ENCODE assay signal across 32 cellular contexts in the genomic region with DNA sequence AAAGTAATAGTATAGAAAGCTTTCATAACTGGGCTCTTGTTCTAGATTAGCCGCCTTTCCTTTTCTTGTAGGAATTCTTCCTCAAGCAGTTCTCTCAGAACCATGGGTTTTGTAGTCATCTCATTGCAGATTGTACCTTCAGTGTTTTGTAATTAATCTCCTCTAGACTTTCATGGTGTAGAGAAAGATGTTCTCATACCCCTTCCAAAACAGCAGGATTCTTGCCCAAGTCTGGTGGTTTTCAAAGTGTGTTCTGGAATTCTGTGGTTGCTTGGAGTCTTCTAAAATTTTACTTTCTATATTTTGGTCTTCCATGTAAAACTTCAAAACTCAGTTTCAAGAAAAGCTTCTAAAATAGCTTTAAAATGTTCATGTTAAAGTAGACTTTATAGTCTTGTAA.
"Had no signal": no experiment of that assay in that cellular context is flagged by ENCODE, and none has a peak within 500 bp of the region (broad histone marks: within the 10 kb centered on the region; RNA-seq: fewer than 3 reads in every experiment).

No MANE protein-coding gene starts in this region.

- H3K36me3 Mint-ChIP-seq: activated naive CD8-positive, alpha-beta T cell; brain; stimulated activated naive B cell treated with anti-CD40 and anti-IgM and Interleukin-4, amounts not matched to agents 10 μg/mL and 1 μg/mL and 100 μg/mL, for 72 hours had no signal

- H3K9me3 Mint-ChIP-seq: activated T-cell treated with anti-CD3 and anti-CD28 coated beads, Interleukin-2, amount 50 U/mL, for 24 hours had no signal

- ATAC-seq: activated T-helper 17 cell treated with anti-CD3 and anti-CD28 coated beads, Interleukin-2, amount 50 U/mL, for 72 hours; effector memory CD8-positive, alpha-beta T cell; esophagus mucosa; heart right ventricle; lower lobe of right lung; mucosa of descending colon; right cardiac atrium; stimulated activated naive B cell treated with anti-CD40 and anti-IgM and Interleukin-4, amounts not matched to agents 10 μg/mL and 1 μg/mL and 100 μg/mL, for 72 hours; WTC11 had no signal

- H3K27me3 Mint-ChIP-seq: activated naive CD8-positive, alpha-beta T cell; activated T-cell treated with anti-CD3 and anti-CD28 coated beads, Interleukin-2, amount 50 U/mL, for 24 hours; activated T-helper 17 cell treated with anti-CD3 and anti-CD28 coated beads, Interleukin-2, amount 50 U/mL, for 72 hours; brain; central memory CD8-positive, alpha-beta T cell; effector memory CD8-positive, alpha-beta T cell had no signal

- H3K4me3 Mint-ChIP-seq: activated naive CD8-positive, alpha-beta T cell; activated T-cell treated with anti-CD3 and anti-CD28 coated beads, Interleukin-2, amount 50 U/mL, for 24 hours; activated T-helper 17 cell treated with anti-CD3 and anti-CD28 coated beads, Interleukin-2, amount 50 U/mL, for 72 hours; brain; central memory CD8-positive, alpha-beta T cell; effector memory CD8-positive, alpha-beta T cell; nephron progenitor cell; stimulated activated naive B cell treated with anti-CD40 and anti-IgM and Interleukin-4, amounts not matched to agents 10 μg/mL and 1 μg/mL and 100 μg/mL, for 72 hours; WTC11 had no signal

- H3K27me3 ChIP-seq: colonic mucosa, dorsolateral prefrontal cortex, heart right ventricle, upper lobe of left lung had no signal

- H3K36me3 ChIP-seq: colonic mucosa, heart right ventricle, lower lobe of right lung, thoracic aorta, upper lobe of left lung had no signal

- H3K4me3 ChIP-seq: colonic mucosa, dorsolateral prefrontal cortex, heart right ventricle, lower lobe of right lung, mucosa of descending colon, skin epidermis, thoracic aorta, upper lobe of left lung had no signal

- H3K9me3 ChIP-seq: colonic mucosa, lower lobe of right lung, mucosa of descending colon, thoracic aorta, upper lobe of left lung had no signal

- DNase-seq: activated CD4-positive, alpha-beta T cell treated with anti-CD3 and anti-CD28 coated beads, Interleukin-2, amount 50 U/mL, for 4 hours; activated CD8-positive, alpha-beta memory T cell treated with anti-CD3 and anti-CD28 coated beads for 24 hours; activated CD8-positive, alpha-beta memory T cell treated with anti-CD3 and anti-CD28 coated beads, Interleukin-2, amount 50 U/mL, for 4 hours; activated naive CD4-positive, alpha-beta T cell; activated T-cell treated with anti-CD3 and anti-CD28 coated beads, Interleukin-2, amount 50 U/mL, for 24 hours; amygdala; colonic mucosa; dorsolateral prefrontal cortex; effector memory CD8-positive, alpha-beta T cell; foreskin fibroblast; heart right ventricle; islet precursor cell; lower lobe of right lung; mesendoderm; mucosa of descending colon; nephron progenitor cell; right cardiac atrium; stimulated activated CD4-positive, alpha-beta T cell treated with anti-CD3 and anti-CD28 coated beads, Interleukin-15, amount 100 ng/mL, for 24 hours; stimulated activated CD4-positive, alpha-beta T cell treated with anti-CD3 and anti-CD28 coated beads, Interleukin-2, amount 100 ng/mL, for 48 hours; stimulated activated CD8-positive, alpha-beta memory T cell treated with anti-CD3 and anti-CD28 coated beads, Interleukin-4, amount 100 ng/mL, for 48 hours; stimulated activated naive B cell treated with anti-CD40 and anti-IgM and Interleukin-4, amounts not matched to agents 10 μg/mL and 1 μg/mL and 100 μg/mL, for 72 hours; T1000; upper lobe of left lung had no signal

- H3K27ac ChIP-seq: colonic mucosa, lower lobe of right lung, parathyroid adenoma, skin epidermis, upper lobe of left lung had no signal

- H2AFZ ChIP-seq: parathyroid adenoma had no signal

- H3K4me1 ChIP-seq: colonic mucosa had no signal

- H3K9ac ChIP-seq: parathyroid adenoma had no signal

- H3K4me1 Mint-ChIP-seq: activated T-helper 17 cell treated with anti-CD3 and anti-CD28 coated beads, Interleukin-2, amount 50 U/mL, for 72 hours; central memory CD8-positive, alpha-beta T cell; stimulated activated naive B cell treated with anti-CD40 and anti-IgM and Interleukin-4, amounts not matched to agents 10 μg/mL and 1 μg/mL and 100 μg/mL, for 72 hours had no signal

- H3K27ac Mint-ChIP-seq: activated naive CD8-positive, alpha-beta T cell; activated T-cell treated with anti-CD3 and anti-CD28 coated beads, Interleukin-2, amount 50 U/mL, for 24 hours; activated T-helper 17 cell treated with anti-CD3 and anti-CD28 coated beads, Interleukin-2, amount 50 U/mL, for 72 hours; brain; effector memory CD8-positive, alpha-beta T cell; stimulated activated naive B cell treated with anti-CD40 and anti-IgM and Interleukin-4, amounts not matched to agents 10 μg/mL and 1 μg/mL and 100 μg/mL, for 72 hours had no signal
